ENCODE assay signal across 11 cellular contexts in the genomic region with DNA sequence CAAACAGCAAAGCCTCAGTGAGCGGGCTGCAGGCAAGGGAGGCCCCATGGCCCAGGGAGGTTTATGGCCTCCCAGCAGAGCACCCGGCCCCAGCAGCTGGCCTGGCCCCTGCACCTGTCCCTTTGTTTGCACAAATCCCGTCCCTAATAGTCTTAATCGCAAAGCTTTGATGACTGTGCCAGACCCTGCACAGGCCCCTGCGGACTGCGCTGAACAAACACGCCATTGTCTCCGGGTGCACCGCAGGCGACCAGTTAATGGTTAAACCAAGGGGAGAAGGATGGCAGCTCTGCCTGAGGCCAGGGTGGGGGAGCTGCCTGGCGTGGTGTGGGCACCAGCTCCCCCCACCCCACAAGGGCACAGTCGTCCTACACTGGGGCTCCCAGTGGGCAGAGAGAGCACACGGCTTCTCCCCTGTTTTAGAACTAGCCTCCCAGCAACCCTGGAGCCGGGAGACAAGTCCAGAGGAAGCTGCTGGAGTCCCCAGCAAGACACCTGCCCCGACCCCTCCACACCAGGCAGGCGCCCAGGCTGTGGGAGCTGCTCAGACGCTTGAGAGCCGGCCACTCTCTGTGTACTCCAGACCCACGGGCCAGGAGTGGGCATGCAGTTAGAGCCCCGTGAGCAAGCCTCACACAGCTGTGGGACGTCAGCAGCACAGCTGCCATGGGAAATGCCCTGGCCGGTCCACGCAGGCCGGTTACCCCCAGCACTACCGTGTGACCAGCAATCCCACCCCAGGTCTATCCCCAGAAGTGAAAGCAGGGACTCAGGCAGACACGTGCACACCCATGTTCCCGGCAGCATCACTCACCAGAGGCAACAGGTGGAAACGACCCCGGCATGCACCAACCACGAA. TPM values are rescaled to one million over a fixed set of nuclear protein-coding genes. Genes with fewer than 3 reads are reported as not detected.
DNase-seq lines count a peak whose midpoint lies in the region; ATAC-seq and TF ChIP-seq lines count a peak whose summit lies in the region.
"Had no signal": no experiment of that assay in that cellular context is flagged by ENCODE, and none has a peak within 500 bp of the region (broad histone marks: within the 10 kb centered on the region; RNA-seq: fewer than 3 reads in every experiment).

No MANE protein-coding gene starts in this region.

- no peak for TF ChIP-seq POLR2A in spleen (IDR thresholded peaks at IDR 0.05)

- H3K4me3 ChIP-seq in heart right ventricle (no peak overlapping the region), spleen (no peak overlapping the region)

- peak; percentile 38 for DNase-seq in activated CD8-positive, alpha-beta memory T cell treated with anti-CD3 and anti-CD28 coated beads for 24 hours
- DNase-seq in activated CD8-positive, alpha-beta memory T cell treated with anti-CD3 and anti-CD28 coated beads, Interleukin-2, amount 50 U/mL, for 48 hours, result no peak
- DNase-seq in NCI-H2196 treated with DMSO at 0.1 percent for 48 hours (lab: John Stamatoyannopoulos, UW; ENCODE audit: unreplicated experiment) (peak; percentile 83), heart right ventricle (peak; percentile 2 to 6), spleen (peak; percentile 61), NCI-H187 treated with DMSO at 0.1 percent for 48 hours (lab: John Stamatoyannopoulos, UW) (no peak), NCI-H2171 (lab: John Stamatoyannopoulos, UW) (no peak)
- DNase-seq in stimulated activated naive CD4-positive, alpha-beta T cell (lab: John Stamatoyannopoulos, UW), result no peak
- DNase-seq: anterior cingulate cortex, NCI-H446 had no signal

- no peaks in the 10 kb centered on the region for H3K36me3 ChIP-seq in heart right ventricle
- no peaks in the 10 kb centered on the region for H3K36me3 ChIP-seq in spleen

- no peak for TF ChIP-seq CTCF in heart right ventricle (IDR thresholded peaks at IDR 0.05)
- no peak for TF ChIP-seq CTCF in spleen (IDR thresholded peaks at IDR 0.05 in 8 of 11, conservative IDR thresholded peaks at IDR 0.05 in 3 of 11)

- 78 to 87% methylated on average over 30 of the region's 30 CpGs for WGBS in heart right ventricle, 2 donors
- 80 to 91% (median 85%) methylated on average over 23 to 30 of the region's 30 CpGs for WGBS in spleen, 5 donors

- H3K27ac ChIP-seq in heart right ventricle (no peak overlapping the region), spleen (no peak overlapping the region)

- peaks cover 0 to 4% (median 0%) of the 10 kb centered on the region in 9 donors for H3K4me1 ChIP-seq in heart right ventricle
- H3K4me1 ChIP-seq in spleen, result peaks cover 0 to 18% (median 2%) of the 10 kb centered on the region in 6 donors

- peaks cover 0 to 27% (median 7%) of the 10 kb centered on the region in 7 donors for H3K27me3 ChIP-seq in heart right ventricle
- H3K27me3 ChIP-seq in spleen (replicated peaks in 1 of 7), result peaks cover 0 to 44% (median 0%) of the 10 kb centered on the region in 7 donors

- no peak for ATAC-seq in heart right ventricle

- intact Hi-C loops in heart right ventricle (cut with DNase I) (no loop called here), spleen (cut with DNase I; ENCODE audit: low total_unique reads) (no loop called here)

- H3K9me3 ChIP-seq in heart right ventricle, result no peaks in the 10 kb centered on the region
- peaks cover 0 to 4% (median 0%) of the 10 kb centered on the region in 8 donors for H3K9me3 ChIP-seq in spleen

RNA-seq across cellular contexts. Expression of gene TH, which starts 39.7 kb away (rescaled TPM):
- not detected for total RNA-seq in heart right ventricle
- polyA plus RNA-seq in heart right ventricle, result under 1 TPM; 0.14 to 0.15 TPM
- total RNA-seq in spleen, result 1 to 10 TPM in 1 of 7 donors, not detected in 6; 1.0 TPM
- polyA plus RNA-seq in spleen, result under 1 TPM; 0.13 to 0.38 (median 0.15) TPM
- total RNA-seq: mononuclear cell had no signal

RNA-seq across cellular contexts. Expression of gene INS, which starts 50.3 kb away (rescaled TPM):
- total RNA-seq in heart right ventricle (1 to 10 TPM in 1 of 10 donors, under 1 TPM in 1, not detected in 8; 0.76 to 1.0 TPM), spleen (1 to 10 TPM in 2 of 7 donors, not detected in 5; 1.3 to 1.5 TPM)
- polyA plus RNA-seq in heart right ventricle (1 to 10 TPM in 1 of 2 donors, not detected in 1; 3.3 TPM), spleen (1 to 10 TPM; 1.3 to 2.4 (median 1.9) TPM)
- total RNA-seq: mononuclear cell had no signal

RNA-seq across cellular contexts. Expression of gene ASCL2, which starts 59.0 kb away (rescaled TPM):
- total RNA-seq in heart right ventricle (1 to 10 TPM in 1 of 10 donors, under 1 TPM in 5, not detected in 4; 0.15 to 2.7 (median 0.29) TPM), spleen (1 to 10 TPM; 1.9 to 3.0 (median 2.3) TPM)
- polyA plus RNA-seq in heart right ventricle (under 1 TPM; 0.16 to 0.22 TPM), spleen (1 to 10 TPM in 1 of 3 donors, under 1 TPM in 2; 0.68 to 1.3 (median 0.93) TPM)

Comparison
In these comparisons a context has a peak if more than half of its experiments do, and no peak if none do; other contexts are left out.
1. DNase-seq: peak in activated CD8-positive, alpha-beta memory T cell treated with anti-CD3 and anti-CD28 coated beads for 24 hours (single experiment), NCI-H2196 treated with DMSO at 0.1 percent for 48 hours (single experiment), heart right ventricle (2 of 2) and spleen (single experiment); none in activated CD8-positive, alpha-beta memory T cell treated with anti-CD3 and anti-CD28 coated beads, Interleukin-2, amount 50 U/mL, for 48 hours (single experiment), NCI-H187 treated with DMSO at 0.1 percent for 48 hours (single experiment), stimulated activated naive CD4-positive, alpha-beta T cell (0 of 6) and NCI-H2171 (single experiment).